ENCODE assay signal across 2 cellular contexts in the genomic region with DNA sequence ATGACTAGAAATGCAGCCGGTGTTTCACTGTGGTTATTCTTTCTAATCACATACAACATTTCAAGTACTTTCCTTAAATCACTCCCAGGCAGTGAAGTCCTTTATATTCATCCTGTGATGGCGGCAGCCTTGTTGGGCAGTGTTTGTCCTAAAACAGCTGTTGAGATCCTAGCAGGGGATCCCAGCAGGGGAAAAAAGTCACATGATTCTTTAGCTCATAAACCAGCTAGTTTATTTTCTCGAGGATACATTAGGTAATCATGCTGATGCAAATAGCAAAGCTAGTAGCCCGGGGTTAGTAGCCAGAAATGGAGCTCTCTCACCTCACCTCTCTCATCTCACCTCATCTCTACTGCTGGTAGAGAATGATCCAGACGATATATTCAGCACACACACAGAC.
TF ChIP-seq lines count a peak whose summit lies in the region.

No MANE protein-coding gene starts in this region.

TF ChIP-seq in SK-N-SH, 30 proteins besides CTCF, POLR2A, EP300 and RAD21 (continued from another document):
- TF ChIP-seq REST (IDR thresholded peaks at IDR 0.05; ENCODE audit: low read depth, low read length) (no peak), GABPA (IDR thresholded peaks at IDR 0.05; ENCODE audit: low read depth) (no peak), SIN3A (IDR thresholded peaks at IDR 0.05; ENCODE audit: borderline replicate concordance, low read depth, low read length) (no peak), POLR2AphosphoS5 (IDR thresholded peaks at IDR 0.05; ENCODE audit: low read depth, low read length) (no peak), FOXJ3 (CRISPR knock-in tag; IDR thresholded peaks at IDR 0.05) (no peak), YY1 (IDR thresholded peaks at IDR 0.05; ENCODE audit: low read depth) (no peak), NRF1 (IDR thresholded peaks at IDR 0.05; ENCODE audit: low read depth, low read length) (no peak), ELF1 (IDR thresholded peaks at IDR 0.05) (no peak), PBX3 (IDR thresholded peaks at IDR 0.05) (no peak), USF1 (IDR thresholded peaks at IDR 0.05; ENCODE audit: borderline replicate concordance, low read depth) (no peak)
- TF ChIP-seq, protein P1, sequence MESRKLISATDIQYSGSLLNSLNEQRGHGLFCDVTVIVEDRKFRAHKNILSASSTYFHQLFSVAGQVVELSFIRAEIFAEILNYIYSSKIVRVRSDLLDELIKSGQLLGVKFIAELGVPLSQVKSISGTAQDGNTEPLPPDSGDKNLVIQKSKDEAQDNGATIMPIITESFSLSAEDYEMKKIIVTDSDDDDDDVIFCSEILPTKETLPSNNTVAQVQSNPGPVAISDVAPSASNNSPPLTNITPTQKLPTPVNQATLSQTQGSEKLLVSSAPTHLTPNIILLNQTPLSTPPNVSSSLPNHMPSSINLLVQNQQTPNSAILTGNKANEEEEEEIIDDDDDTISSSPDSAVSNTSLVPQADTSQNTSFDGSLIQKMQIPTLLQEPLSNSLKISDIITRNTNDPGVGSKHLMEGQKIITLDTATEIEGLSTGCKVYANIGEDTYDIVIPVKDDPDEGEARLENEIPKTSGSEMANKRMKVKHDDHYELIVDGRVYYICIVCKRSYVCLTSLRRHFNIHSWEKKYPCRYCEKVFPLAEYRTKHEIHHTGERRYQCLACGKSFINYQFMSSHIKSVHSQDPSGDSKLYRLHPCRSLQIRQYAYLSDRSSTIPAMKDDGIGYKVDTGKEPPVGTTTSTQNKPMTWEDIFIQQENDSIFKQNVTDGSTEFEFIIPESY (IDR thresholded peaks at IDR 0.05; ENCODE audit: borderline replicate concordance, low read depth): no peak
- TF ChIP-seq, protein P2, sequence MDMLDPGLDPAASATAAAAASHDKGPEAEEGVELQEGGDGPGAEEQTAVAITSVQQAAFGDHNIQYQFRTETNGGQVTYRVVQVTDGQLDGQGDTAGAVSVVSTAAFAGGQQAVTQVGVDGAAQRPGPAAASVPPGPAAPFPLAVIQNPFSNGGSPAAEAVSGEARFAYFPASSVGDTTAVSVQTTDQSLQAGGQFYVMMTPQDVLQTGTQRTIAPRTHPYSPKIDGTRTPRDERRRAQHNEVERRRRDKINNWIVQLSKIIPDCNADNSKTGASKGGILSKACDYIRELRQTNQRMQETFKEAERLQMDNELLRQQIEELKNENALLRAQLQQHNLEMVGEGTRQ (IDR thresholded peaks at IDR 0.05; ENCODE audit: borderline replicate concordance, low read depth, low read length): no peak

TF ChIP-seq in SK-N-SH treated with all-trans-retinoic acid at 6 μM for 48 hours, 23 proteins besides CTCF, POLR2A, EP300 and RAD21 (continued from another document):
- TF ChIP-seq POU6F1 (CRISPR knock-in tag; IDR thresholded peaks at IDR 0.05; ENCODE audit: borderline replicate concordance, low read depth) (no peak), ZNF8 (CRISPR knock-in tag; IDR thresholded peaks at IDR 0.05) (no peak), PATZ1 (CRISPR knock-in tag; IDR thresholded peaks at IDR 0.05; ENCODE audit: borderline replicate concordance) (no peak), SNAI2 (CRISPR knock-in tag; IDR thresholded peaks at IDR 0.05) (no peak), CSDC2 (CRISPR knock-in tag; IDR thresholded peaks at IDR 0.05) (no peak)
- TF ChIP-seq, protein P3, sequence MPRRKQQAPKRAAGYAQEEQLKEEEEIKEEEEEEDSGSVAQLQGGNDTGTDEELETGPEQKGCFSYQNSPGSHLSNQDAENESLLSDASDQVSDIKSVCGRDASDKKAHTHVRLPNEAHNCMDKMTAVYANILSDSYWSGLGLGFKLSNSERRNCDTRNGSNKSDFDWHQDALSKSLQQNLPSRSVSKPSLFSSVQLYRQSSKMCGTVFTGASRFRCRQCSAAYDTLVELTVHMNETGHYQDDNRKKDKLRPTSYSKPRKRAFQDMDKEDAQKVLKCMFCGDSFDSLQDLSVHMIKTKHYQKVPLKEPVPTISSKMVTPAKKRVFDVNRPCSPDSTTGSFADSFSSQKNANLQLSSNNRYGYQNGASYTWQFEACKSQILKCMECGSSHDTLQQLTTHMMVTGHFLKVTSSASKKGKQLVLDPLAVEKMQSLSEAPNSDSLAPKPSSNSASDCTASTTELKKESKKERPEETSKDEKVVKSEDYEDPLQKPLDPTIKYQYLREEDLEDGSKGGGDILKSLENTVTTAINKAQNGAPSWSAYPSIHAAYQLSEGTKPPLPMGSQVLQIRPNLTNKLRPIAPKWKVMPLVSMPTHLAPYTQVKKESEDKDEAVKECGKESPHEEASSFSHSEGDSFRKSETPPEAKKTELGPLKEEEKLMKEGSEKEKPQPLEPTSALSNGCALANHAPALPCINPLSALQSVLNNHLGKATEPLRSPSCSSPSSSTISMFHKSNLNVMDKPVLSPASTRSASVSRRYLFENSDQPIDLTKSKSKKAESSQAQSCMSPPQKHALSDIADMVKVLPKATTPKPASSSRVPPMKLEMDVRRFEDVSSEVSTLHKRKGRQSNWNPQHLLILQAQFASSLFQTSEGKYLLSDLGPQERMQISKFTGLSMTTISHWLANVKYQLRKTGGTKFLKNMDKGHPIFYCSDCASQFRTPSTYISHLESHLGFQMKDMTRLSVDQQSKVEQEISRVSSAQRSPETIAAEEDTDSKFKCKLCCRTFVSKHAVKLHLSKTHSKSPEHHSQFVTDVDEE (CRISPR knock-in tag; IDR thresholded peaks at IDR 0.05): no peak
